Comparison of ENCODE assay signal across 1 cellular context in genomic region chr2:55140316-55141219, GRCh38.
TF ChIP-seq lines count a peak whose summit lies in the region.

No MANE protein-coding gene starts in this region.

TF ChIP-seq in IMR-90, 13 proteins besides CTCF, POLR2A, EP300 and RAD21:
- TF ChIP-seq RCOR1 (IDR thresholded peaks at IDR 0.05; ENCODE audit: insufficient replicate concordance, low read length) (no peak), SMC3 (IDR thresholded peaks at IDR 0.05; ENCODE audit: low read depth, low read length) (no peak), ELK1 (IDR thresholded peaks at IDR 0.05; ENCODE audit: borderline replicate concordance, low read depth, low read length) (no peak), CEBPB (IDR thresholded peaks at IDR 0.05; ENCODE audit: low read depth, low read length) (no peak), BHLHE40 (IDR thresholded peaks at IDR 0.05; ENCODE audit: low read depth, low read length) (no peak), FOS (IDR thresholded peaks at IDR 0.05; ENCODE audit: low read depth, low read length) (no peak), RFX5 (IDR thresholded peaks at IDR 0.05; ENCODE audit: low read depth, low read length) (no peak), MXI1 (IDR thresholded peaks at IDR 0.05; ENCODE audit: borderline replicate concordance, low read depth, low read length) (no peak), MAFK (IDR thresholded peaks at IDR 0.05; ENCODE audit: low read depth, low read length) (no peak), NFE2L2 (IDR thresholded peaks at IDR 0.05; ENCODE audit: low read depth, low read length) (no peak), CHD1 (IDR thresholded peaks at IDR 0.05; ENCODE audit: low read depth, low read length) (no peak), MAZ (IDR thresholded peaks at IDR 0.05; ENCODE audit: borderline replicate concordance, low read depth, low read length) (no peak), USF2 (IDR thresholded peaks at IDR 0.05; ENCODE audit: low read depth, low read length) (no peak)
